Comparison of ENCODE assay signal across 17 cellular contexts in the genomic region with DNA sequence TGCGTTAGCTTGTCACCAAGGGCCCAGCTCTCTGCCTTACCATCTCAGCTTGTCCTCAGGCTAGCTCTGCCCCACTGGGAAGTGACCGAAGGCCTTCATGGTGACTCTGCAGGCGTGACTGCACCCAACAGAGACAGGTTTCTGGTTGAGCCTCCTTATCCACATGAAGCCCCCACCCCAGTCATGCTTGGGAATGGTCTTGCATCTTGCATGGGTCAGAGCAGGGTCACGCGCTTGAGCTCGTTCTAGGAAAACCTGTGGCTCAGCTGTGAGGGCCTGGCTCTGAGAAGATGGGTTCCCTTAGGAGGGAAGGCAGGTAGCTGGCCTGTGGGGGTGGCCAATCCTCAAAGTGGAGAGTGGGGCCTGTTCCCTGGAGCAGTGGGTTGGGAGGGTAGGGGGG.
"Had no signal": no experiment of that assay in that cellular context is flagged by ENCODE, and none has a peak within 500 bp of the region (broad histone marks: within the 10 kb centered on the region; RNA-seq: fewer than 3 reads in every experiment).

No MANE protein-coding gene starts in this region.

- H3K4me1 ChIP-seq: colonic mucosa, right lobe of liver had no signal

- H3K27me3 Mint-ChIP-seq: naive thymus-derived CD4-positive, alpha-beta T cell had no signal

- H3K27ac ChIP-seq: colonic mucosa, heart left ventricle, left ventricle myocardium inferior, ovary, prostate gland, right lobe of liver had no signal

- H3K4me3 ChIP-seq: colonic mucosa, heart left ventricle, left ventricle myocardium inferior, ovary, prostate gland, right lobe of liver had no signal

- H3K4me3 Mint-ChIP-seq: naive thymus-derived CD4-positive, alpha-beta T cell had no signal

- H3K27me3 ChIP-seq: colonic mucosa, heart left ventricle, ovary, right lobe of liver had no signal

- H3K9me3 Mint-ChIP-seq: naive thymus-derived CD4-positive, alpha-beta T cell had no signal

- DNase-seq: caudate nucleus; colonic mucosa; dermis blood vessel endothelial cell; erythroblast; foreskin melanocyte; islet precursor cell; left ventricle myocardium inferior; mesendoderm; naive thymus-derived CD4-positive, alpha-beta T cell; ovary; stimulated activated CD4-positive, alpha-beta T cell treated with anti-CD3 and anti-CD28 coated beads, Interleukin-2, amount 100 ng/mL, for 24 hours; stimulated activated CD4-positive, alpha-beta T cell treated with anti-CD3 and anti-CD28 coated beads, Interleukin-4, amount 100 ng/mL, for 4 hours; stimulated activated naive CD4-positive, alpha-beta T cell; trophoblast cell had no signal

- H3K36me3 ChIP-seq: colonic mucosa, ovary had no signal

- H3K9me3 ChIP-seq: colonic mucosa, heart left ventricle, left ventricle myocardium inferior, ovary, prostate gland, right lobe of liver had no signal

- ATAC-seq: heart left ventricle; naive thymus-derived CD4-positive, alpha-beta T cell; right lobe of liver had no signal
